8 cellular contexts compared by ENCODE assay signal in genomic region chr5:178114325-178115135, GRCh38. TPM values are rescaled to one million over a fixed set of nuclear protein-coding genes. Genes with fewer than 3 reads are reported as not detected.
DNase-seq lines count a peak whose midpoint lies in the region; ATAC-seq and TF ChIP-seq lines count a peak whose summit lies in the region.

No MANE protein-coding gene starts in this region.

- TF ChIP-seq CTCF in A673 (conservative IDR thresholded peaks at IDR 0.05; ENCODE audit: low read depth, low read length) (no peak), foreskin keratinocyte (conservative IDR thresholded peaks at IDR 0.05) (no peak)

- DNase-seq in A673 (ENCODE audit: low spot score) (no peak), activated T-cell treated with anti-CD3 and anti-CD28 coated beads for 48 hours (ENCODE audit: low read depth) (peak; percentile 29), foreskin keratinocyte (no peak), NCI-H510A (lab: John Stamatoyannopoulos, UW) (no peak), GM03348 (ENCODE audit: low spot score) (no peak)

- H3K36me3 ChIP-seq in A673 (ENCODE audit: insufficient read depth, low read length, poor library complexity, severe bottlenecking), result no peaks in the 10 kb centered on the region
- peaks cover 5% of the 10 kb centered on the region; the same call in 1 of the 2 replicates for H3K36me3 ChIP-seq in HUES48 (ENCODE audit: control insufficient read depth, insufficient read depth, low read length)
- no peaks in the 10 kb centered on the region for H3K36me3 ChIP-seq in rectal smooth muscle tissue (ENCODE audit: control insufficient read depth, insufficient read depth, low read length)

- H3K27me3 ChIP-seq in A673 (replicated peaks; ENCODE audit: insufficient read depth, low read depth, low read length, poor library complexity) (no peaks in the 10 kb centered on the region), HUES48 (ENCODE audit: control insufficient read depth, insufficient read depth, low read length) (no peaks in the 10 kb centered on the region), foreskin keratinocyte (peaks cover 4% of the 10 kb centered on the region), rectal smooth muscle tissue (ENCODE audit: control insufficient read depth, insufficient read depth, low read length) (peaks cover 2% of the 10 kb centered on the region)

- peak; percentile 38 for ATAC-seq in foreskin keratinocyte
- no peak for ATAC-seq in GM21360 (IDR thresholded peaks at IDR 0.05; ENCODE audit: unreplicated experiment)

- intact Hi-C loops in A673 (cut with micrococcal nuclease; ENCODE audit: unreplicated experiment), result no loop called here

- CTCF ChIA-PET in A673 (lab: Charles Lee), result no interaction called here

- H3K4me1 ChIP-seq in A673 (ENCODE audit: insufficient read depth, low read length, poor library complexity, severe bottlenecking) (peaks cover 24% of the 10 kb centered on the region), HUES48 (ENCODE audit: control insufficient read depth, insufficient read depth, low read length) (peaks cover 26% of the 10 kb centered on the region), foreskin keratinocyte (no peaks in the 10 kb centered on the region), rectal smooth muscle tissue (ENCODE audit: control insufficient read depth, insufficient read depth, low read length) (peaks cover 2% of the 10 kb centered on the region)

- H3K27ac ChIP-seq in A673 (ENCODE audit: low read depth, low read length, poor library complexity, severe bottlenecking) (no peak overlapping the region), HUES48 (ENCODE audit: low read depth, low read length) (peak overlapping the region; percentile 92), foreskin keratinocyte (no peak overlapping the region), rectal smooth muscle tissue (ENCODE audit: low read depth, low read length) (no peak overlapping the region)

- POLR2A ChIA-PET in A673 (lab: Charles Lee; ENCODE audit: low non-redundant PET), result no interaction called here

- H3K9ac ChIP-seq in HUES48 (ENCODE audit: low read depth, low read length) (peak overlapping the region; percentile 64), rectal smooth muscle tissue (ENCODE audit: low read length) (no peak overlapping the region)

- H3K4me3 ChIP-seq in A673 (ENCODE audit: low read depth, low read length, poor library complexity, severe bottlenecking) (peak overlapping the region; percentile 50), HUES48 (ENCODE audit: low read depth, low read length) (peak overlapping the region; percentile 97), rectal smooth muscle tissue (ENCODE audit: low read length) (peak overlapping the region; percentile 52)

- H3K9me3 ChIP-seq in A673 (ENCODE audit: low read depth, low read length, poor library complexity, severe bottlenecking), result no peaks in the 10 kb centered on the region
- no peaks in the 10 kb centered on the region for H3K9me3 ChIP-seq in HUES48 (ENCODE audit: control insufficient read depth, insufficient read depth, low read length)

- no TSS peak for BruUV-seq in A673 (replicated peaks; lab: Mats Ljungman, UMichigan)

RNA-seq across cellular contexts. Expression of gene N4BP3, which starts 1.2 kb away (rescaled TPM):
- 0.66 and 0.73 TPM in 2 replicates for total RNA-seq in A673 (2021)
- 3.6 TPM in 2 replicates for total RNA-seq in foreskin keratinocyte
- polyA plus RNA-seq in foreskin keratinocyte, result 2.7 and 2.9 TPM in 2 replicates

RNA-seq across cellular contexts. Expression of gene RMND5B, which starts 16.3 kb away (rescaled TPM):
- total RNA-seq in A673 (2021) (37.0 and 38.0 TPM in 2 replicates), foreskin keratinocyte (23.6 and 24.0 TPM in 2 replicates)
- 23.8 and 24.1 TPM in 2 replicates for polyA plus RNA-seq in foreskin keratinocyte

RNA-seq across cellular contexts. Expression of gene NHP2, which starts 39.2 kb away (rescaled TPM):
- total RNA-seq in A673 (2021) (223 and 232 TPM in 2 replicates), foreskin keratinocyte (187 and 215 TPM in 2 replicates)
- 339 and 347 TPM in 2 replicates for polyA plus RNA-seq in foreskin keratinocyte
